13 cellular contexts compared by ENCODE assay signal in genomic region chr9:134655101-134655500, GRCh38. TPM values are rescaled to one million over a fixed set of nuclear protein-coding genes. Genes with fewer than 3 reads are reported as not detected.
"Had no signal": no experiment of that assay in that cellular context is flagged by ENCODE, and none has a peak within 500 bp of the region (broad histone marks: within the 10 kb centered on the region; RNA-seq: fewer than 3 reads in every experiment).

No MANE protein-coding gene starts in this region.

- H3K9me3 ChIP-seq: prostate gland, tibial nerve had no signal

- DNase-seq: activated CD8-positive, alpha-beta memory T cell treated with anti-CD3 and anti-CD28 coated beads, Interleukin-2, amount 10 ng/mL, durations not matched to agents 7 days and 5 days; activated effector memory CD4-positive, alpha-beta T cell treated with anti-CD3 and anti-CD28 coated beads, Interleukin-2, amount 50 U/mL, for 16 hours; activated T-cell treated with anti-CD3 and anti-CD28 coated beads, Interleukin-2, amount 50 U/mL, for 4 hours; amygdala; hypothalamus; stimulated activated CD4-positive, alpha-beta T cell treated with anti-CD3 and anti-CD28 coated beads, Interleukin-4, amount 100 ng/mL, for 24 hours; T-helper 2 cell had no signal

- H3K27me3 ChIP-seq: dorsolateral prefrontal cortex, tibial nerve had no signal

- H3K4me1 Mint-ChIP-seq: activated CD8-positive, alpha-beta memory T cell treated with anti-CD3 and anti-CD28 coated beads, Interleukin-2, amount 10 ng/mL, durations not matched to agents 7 days and 5 days; naive thymus-derived CD8-positive, alpha-beta T cell had no signal

- H3K4me1 ChIP-seq: prostate gland had no signal

- H3K27me3 Mint-ChIP-seq: activated CD8-positive, alpha-beta memory T cell treated with anti-CD3 and anti-CD28 coated beads, Interleukin-2, amount 10 ng/mL, durations not matched to agents 7 days and 5 days had no signal

- H3K4me3 Mint-ChIP-seq: activated CD8-positive, alpha-beta memory T cell treated with anti-CD3 and anti-CD28 coated beads, Interleukin-2, amount 10 ng/mL, durations not matched to agents 7 days and 5 days; activated T-cell treated with anti-CD3 and anti-CD28 coated beads, Interleukin-2, amount 50 U/mL, for 4 hours; naive thymus-derived CD8-positive, alpha-beta T cell had no signal

- H3K9me3 Mint-ChIP-seq: activated naive CD4-positive, alpha-beta T cell treated with anti-CD3 and anti-CD28 coated beads, Interleukin-2, amount 50 U/mL, for 72 hours; activated T-cell treated with anti-CD3 and anti-CD28 coated beads, Interleukin-2, amount 50 U/mL, for 4 hours had no signal

- H3K27ac ChIP-seq: dorsolateral prefrontal cortex, prostate gland, tibial nerve had no signal

- ATAC-seq: activated CD8-positive, alpha-beta memory T cell treated with anti-CD3 and anti-CD28 coated beads, Interleukin-2, amount 10 ng/mL, durations not matched to agents 7 days and 5 days; activated T-cell treated with anti-CD3 and anti-CD28 coated beads, Interleukin-2, amount 50 U/mL, for 4 hours; naive thymus-derived CD8-positive, alpha-beta T cell had no signal

- H3K36me3 Mint-ChIP-seq: activated CD8-positive, alpha-beta memory T cell treated with anti-CD3 and anti-CD28 coated beads, Interleukin-2, amount 10 ng/mL, durations not matched to agents 7 days and 5 days; activated naive CD4-positive, alpha-beta T cell treated with anti-CD3 and anti-CD28 coated beads, Interleukin-2, amount 50 U/mL, for 72 hours; naive thymus-derived CD8-positive, alpha-beta T cell had no signal

- H3K36me3 ChIP-seq: prostate gland had no signal

- H3K4me3 ChIP-seq: dorsolateral prefrontal cortex, lung, prostate gland, tibial nerve had no signal

- H3K27ac Mint-ChIP-seq: activated CD8-positive, alpha-beta memory T cell treated with anti-CD3 and anti-CD28 coated beads, Interleukin-2, amount 10 ng/mL, durations not matched to agents 7 days and 5 days; activated naive CD4-positive, alpha-beta T cell treated with anti-CD3 and anti-CD28 coated beads, Interleukin-2, amount 50 U/mL, for 72 hours; naive thymus-derived CD8-positive, alpha-beta T cell had no signal

RNA-seq across cellular contexts. Expression of gene COL5A1, which starts 13.5 kb away (rescaled TPM):
- polyA plus RNA-seq: naive thymus-derived CD8-positive, alpha-beta T cell had no signal
